ENCODE assay signal across 15 cellular contexts in the genomic region with DNA sequence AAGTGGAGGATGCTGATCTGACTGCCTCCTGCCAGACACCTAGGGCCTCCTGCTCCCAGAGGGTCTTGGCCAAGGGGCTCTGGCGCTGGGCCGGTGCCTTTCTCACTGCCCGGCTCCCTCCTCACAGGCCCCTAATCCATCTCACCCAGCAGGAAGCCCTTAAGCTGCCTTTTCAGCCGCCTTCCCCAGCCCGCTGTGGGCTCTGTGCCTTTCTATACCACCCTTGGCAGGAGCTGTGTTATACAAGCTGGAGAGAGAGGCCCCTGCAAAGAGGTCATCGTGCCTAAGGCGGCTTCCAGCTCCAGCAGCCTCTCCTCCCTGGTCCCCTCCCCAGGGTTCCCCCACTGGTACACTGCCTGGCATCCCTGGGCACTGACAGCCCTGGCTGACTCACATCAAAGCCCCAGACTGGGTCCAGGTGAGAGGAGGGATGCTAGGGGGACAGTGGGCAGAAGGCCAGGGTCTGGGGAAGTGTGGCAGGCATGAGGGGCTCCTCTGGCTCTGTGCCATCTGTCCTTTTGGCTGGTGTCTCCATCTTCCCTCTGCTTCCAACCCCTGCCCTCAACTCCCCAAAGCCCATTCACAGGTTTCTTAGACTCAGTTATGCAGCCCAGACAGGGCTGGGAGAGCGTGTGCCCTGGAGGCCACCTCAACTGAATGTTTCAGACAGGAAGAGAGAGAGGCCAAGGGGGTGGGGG. TPM values are rescaled to one million over a fixed set of nuclear protein-coding genes. Genes with fewer than 3 reads are reported as not detected.
DNase-seq lines count a peak whose midpoint lies in the region; ATAC-seq, FAIRE-seq and TF ChIP-seq lines count a peak whose summit lies in the region.
"Had no signal": no experiment of that assay in that cellular context is flagged by ENCODE, and none has a peak within 500 bp of the region (broad histone marks: within the 10 kb centered on the region; RNA-seq: fewer than 3 reads in every experiment).

No MANE protein-coding gene starts in this region.

- H3K4me1 ChIP-seq in Caco-2 (peaks cover 58% of the 10 kb centered on the region), HUES48 (ENCODE audit: control insufficient read depth, insufficient read depth, low read length) (peaks cover 54% of the 10 kb centered on the region), astrocyte (ENCODE audit: insufficient read depth, low read length) (peaks cover 49% of the 10 kb centered on the region)

- H3K4me2 ChIP-seq in astrocyte (ENCODE audit: low read length), result peak overlapping the region; percentile 83

- H3K4me1 Mint-ChIP-seq in Caco-2 (ENCODE audit: low read depth, unreplicated experiment), result peaks cover 50% of the 10 kb centered on the region
- peaks cover 57% of the 10 kb centered on the region for H3K4me1 Mint-ChIP-seq in astrocyte (ENCODE audit: low read depth, unreplicated experiment)
- H3K4me1 Mint-ChIP-seq in nephron, result peaks cover 64% of the 10 kb centered on the region

- intact Hi-C loops in Caco-2 (cut with micrococcal nuclease; ENCODE audit: unreplicated experiment), result loop anchor here (2.0 kb wide), 1 partner anchor 45 kb away; no protein-coding TSS in a partner anchor

- no peak for FAIRE-seq in astrocyte (lab: Jason Lieb, UNC)

- H3K9ac ChIP-seq in HUES48 (ENCODE audit: low read depth, low read length) (no peak overlapping the region), astrocyte (ENCODE audit: low read length) (peak overlapping the region; percentile 39)

- H3K27ac Mint-ChIP-seq in Caco-2 (ENCODE audit: unreplicated experiment) (peak overlapping the region; percentile 98), astrocyte (ENCODE audit: unreplicated experiment) (peak overlapping the region; percentile 99), nephron (peak overlapping the region; percentile 99)
- H3K27ac Mint-ChIP-seq: stimulated activated naive CD8-positive, alpha-beta T cell treated with anti-CD3 and anti-CD28 coated beads, Interleukin-15, Interleukin-2, amounts not matched to agents 100 ng/mL and 50 ng/mL, for 24 hours had no signal

- ATAC-seq in HG03439 (IDR thresholded peaks at IDR 0.05; ENCODE audit: unreplicated experiment), result no peak

- CTCF ChIA-PET in Caco-2 (lab: Charles Lee), result interaction anchor here (0.9 kb wide), 1 partner anchor 8 kb away, joined by 4 read pairs; no protein-coding TSS in a partner anchor

- H3K27me3 Mint-ChIP-seq in Caco-2 (ENCODE audit: insufficient read depth, unreplicated experiment) (no peaks in the 10 kb centered on the region), astrocyte (ENCODE audit: low read depth, unreplicated experiment) (no peaks in the 10 kb centered on the region), nephron (ENCODE audit: low read depth) (no peaks in the 10 kb centered on the region)

- H3K9me3 ChIP-seq in Caco-2, result no peaks in the 10 kb centered on the region
- no peaks in the 10 kb centered on the region for H3K9me3 ChIP-seq in HUES48 (ENCODE audit: control insufficient read depth, insufficient read depth, low read length)
- H3K9me3 ChIP-seq in astrocyte (ENCODE audit: insufficient read depth, low read depth, low read length), result no peaks in the 10 kb centered on the region

- H3K79me2 ChIP-seq in astrocyte (ENCODE audit: insufficient read depth, low read length), result no peaks in the 10 kb centered on the region

- no peak overlapping the region for H3K4me3 ChIP-seq in Caco-2 (ENCODE audit: low read depth, low read length)
- H3K4me3 ChIP-seq in HUES48 (ENCODE audit: low read depth, low read length), result peak overlapping the region; percentile 28; the same call in 1 of the 2 replicates
- H3K4me3 ChIP-seq in astrocyte (ENCODE audit: insufficient read depth, low read depth, low read length), result no peak overlapping the region

- DNase-seq in Caco-2 (peak in 1 of 2 experiments; percentile 19), astrocyte (ENCODE audit: low read depth) (no peak), D341Med (ENCODE audit: low spot score) (no peak), NCI-H2227 (lab: John Stamatoyannopoulos, UW; ENCODE audit: unreplicated experiment) (no peak)
- DNase-seq in stimulated activated CD4-positive, alpha-beta T cell treated with anti-CD3 and anti-CD28 coated beads, Interleukin-2, amount 100 ng/mL, for 24 hours, result no peak
- DNase-seq: activated T-cell treated with anti-CD3 and anti-CD28 coated beads, Interleukin-2, amount 50 U/mL, for 1 hour; amygdala; effector memory CD4-positive, alpha-beta T cell; foreskin fibroblast; NCI-H2029 treated with DMSO at 0.1 percent for 48 hours; right cardiac atrium had no signal

- H3K27ac ChIP-seq in HUES48 (ENCODE audit: low read depth, low read length) (peak overlapping the region; percentile 78), astrocyte (ENCODE audit: low read depth, low read length) (peak overlapping the region; percentile 94)

- no peaks in the 10 kb centered on the region for H3K36me3 ChIP-seq in Caco-2 (ENCODE audit: control insufficient read depth, insufficient read depth, low read length)
- H3K36me3 ChIP-seq in HUES48 (ENCODE audit: control insufficient read depth, insufficient read depth, low read length), result no peaks in the 10 kb centered on the region
- no peaks in the 10 kb centered on the region for H3K36me3 ChIP-seq in astrocyte (ENCODE audit: insufficient read depth, low read length)

- H3K27me3 ChIP-seq in Caco-2 (replicated peaks; ENCODE audit: control insufficient read depth, insufficient read depth, low read length), result no peaks in the 10 kb centered on the region
- peaks cover 83% of the 10 kb centered on the region for H3K27me3 ChIP-seq in HUES48 (ENCODE audit: control insufficient read depth, insufficient read depth, low read length)
- H3K27me3 ChIP-seq in astrocyte (ENCODE audit: insufficient read depth, low read length), result no peaks in the 10 kb centered on the region

- H2AFZ ChIP-seq in astrocyte (ENCODE audit: low read depth, low read length), result peak overlapping the region; percentile 55

- H3K36me3 Mint-ChIP-seq in Caco-2 (ENCODE audit: insufficient read depth, unreplicated experiment), result peaks cover 36% of the 10 kb centered on the region
- H3K36me3 Mint-ChIP-seq in astrocyte (ENCODE audit: low read depth, unreplicated experiment), result peaks cover 1% of the 10 kb centered on the region
- no peaks in the 10 kb centered on the region for H3K36me3 Mint-ChIP-seq in nephron (ENCODE audit: low read depth)

- POLR2A ChIA-PET in Caco-2 (lab: Charles Lee), result no interaction called here

- TF ChIP-seq CTCF in Caco-2 (IDR thresholded peaks at IDR 0.05; ENCODE audit: insufficient read depth in 1 of 2, low read depth in 1 of 2, low read length in 1 of 2, severe bottlenecking in 1 of 2, unreplicated experiment in 1 of 2) (no peak), astrocyte (IDR thresholded peaks at IDR 0.05; ENCODE audit: insufficient read depth, low read depth, low read length) (no peak), nephron (IDR thresholded peaks at IDR 0.05; ENCODE audit: unreplicated experiment in 3 of 3) (no peak)

- H3K9me3 Mint-ChIP-seq in Caco-2 (ENCODE audit: unreplicated experiment) (no peaks in the 10 kb centered on the region), astrocyte (ENCODE audit: unreplicated experiment) (peaks cover 4% of the 10 kb centered on the region), nephron (no peaks in the 10 kb centered on the region)
- H3K9me3 Mint-ChIP-seq: stimulated activated naive CD8-positive, alpha-beta T cell treated with anti-CD3 and anti-CD28 coated beads, Interleukin-15, Interleukin-2, amounts not matched to agents 100 ng/mL and 50 ng/mL, for 24 hours had no signal

- H4K20me1 ChIP-seq in astrocyte (ENCODE audit: insufficient read depth, low read length), result no peaks in the 10 kb centered on the region

- BruUV-seq in Caco-2 (replicated peaks; lab: Mats Ljungman, UMichigan), result no TSS peak

- H3K4me3 Mint-ChIP-seq in Caco-2 (ENCODE audit: unreplicated experiment) (peak overlapping the region; percentile 45), astrocyte (ENCODE audit: unreplicated experiment) (no peak overlapping the region), nephron (peak overlapping the region; percentile 30 to 35 (median 33))
- H3K4me3 Mint-ChIP-seq: stimulated activated naive CD8-positive, alpha-beta T cell treated with anti-CD3 and anti-CD28 coated beads, Interleukin-15, Interleukin-2, amounts not matched to agents 100 ng/mL and 50 ng/mL, for 24 hours had no signal

RNA-seq across cellular contexts. Expression of a gene that starts 15.3 kb away (rescaled TPM):
- total RNA-seq in Caco-2 (2022) (36.4 and 39.5 TPM in 2 replicates), astrocyte (95.7 and 97.6 TPM in 2 replicates)

RNA-seq across cellular contexts. Expression of a gene that starts 38.8 kb away (rescaled TPM):
- total RNA-seq in Caco-2 (2022) (53.4 and 55.5 TPM in 2 replicates), astrocyte (38.0 and 43.3 TPM in 2 replicates)
